8 cellular contexts compared by ENCODE assay signal in the genomic region with DNA sequence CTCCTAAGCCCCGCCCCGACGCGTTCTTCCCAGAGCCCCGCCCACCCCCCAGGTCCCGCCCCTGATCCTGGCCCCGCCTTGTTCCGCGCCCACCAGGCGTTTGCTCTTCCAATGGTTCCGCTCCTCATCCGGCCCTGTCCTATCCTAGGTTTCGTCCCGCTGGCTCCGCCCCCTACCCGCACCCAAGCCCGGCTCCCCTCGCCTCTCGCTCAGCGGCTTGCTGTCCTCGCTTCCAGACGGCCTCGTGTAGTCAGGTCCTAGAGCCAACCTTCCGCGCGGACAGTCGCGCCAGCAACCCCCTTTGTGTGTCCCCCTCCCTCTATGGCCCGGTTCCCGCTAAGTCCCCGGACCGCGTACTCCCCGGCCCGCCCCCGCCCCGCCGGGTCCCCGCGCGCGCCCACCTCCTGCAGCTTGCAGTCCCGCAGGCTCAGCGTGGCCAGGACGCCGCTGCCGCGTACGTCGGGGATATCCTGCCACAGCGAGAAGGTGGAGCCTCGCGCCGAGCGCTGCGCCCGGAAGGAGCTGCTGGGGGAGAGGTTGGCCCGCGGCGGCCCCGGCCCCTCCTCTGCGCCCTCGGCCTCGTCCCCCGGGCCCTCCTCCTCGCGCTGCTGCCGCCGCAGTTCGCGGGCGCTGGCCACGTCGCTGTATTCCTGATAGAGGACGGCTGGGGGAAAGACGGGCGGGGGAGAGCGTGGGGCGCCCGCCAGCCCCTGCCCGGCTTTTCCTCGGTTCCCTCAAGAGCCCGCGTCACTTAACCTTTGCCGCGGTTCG. TPM values are rescaled to one million over a fixed set of nuclear protein-coding genes. Genes with fewer than 3 reads are reported as not detected.
DNase-seq lines count a peak whose midpoint lies in the region; ATAC-seq, FAIRE-seq and TF ChIP-seq lines count a peak whose summit lies in the region.

No MANE protein-coding gene starts in this region.

- no peaks in the 10 kb centered on the region for H3K79me2 ChIP-seq in astrocyte (ENCODE audit: insufficient read depth, low read length)

- H3K36me3 ChIP-seq in astrocyte (ENCODE audit: insufficient read depth, low read length), result no peaks in the 10 kb centered on the region

- no peaks in the 10 kb centered on the region for H3K27me3 ChIP-seq in astrocyte (ENCODE audit: insufficient read depth, low read length)

- in situ Hi-C loops in GM13977 (cut with MboI; ENCODE audit: low pct_unique_long_range_greater_than_20kb, low sequenced_read_pairs, unreplicated experiment), result no loop called here

- no peaks in the 10 kb centered on the region for H3K9me3 ChIP-seq in astrocyte (ENCODE audit: insufficient read depth, low read depth, low read length)

- DNase-seq in GM13977 (ENCODE audit: low spot score) (peak; percentile 91), NCI-H187 (lab: John Stamatoyannopoulos, UW) (peak; percentile 84 to 95), T-helper 2 cell (peak; percentile 85 to 97 (median 89)), astrocyte (ENCODE audit: low read depth) (peak; percentile 94), hippocampal formation (lab: John Stamatoyannopoulos, UW) (peak; percentile 87 to 89), retina (peak; percentile 91)

- no peak for FAIRE-seq in astrocyte (lab: Jason Lieb, UNC)

- H3K4me3 ChIP-seq in astrocyte (ENCODE audit: insufficient read depth, low read depth, low read length), result peak overlapping the region; percentile 57

- H3K9ac ChIP-seq in astrocyte (ENCODE audit: low read length), result peak overlapping the region; percentile 84

- H3K4me1 Mint-ChIP-seq in astrocyte (ENCODE audit: low read depth, unreplicated experiment), result peaks cover 10% of the 10 kb centered on the region

- H3K27ac ChIP-seq in astrocyte (ENCODE audit: low read depth, low read length), result peak overlapping the region; percentile 69

- ATAC-seq in HG02885 (IDR thresholded peaks at IDR 0.05; ENCODE audit: poor library complexity, unreplicated experiment) (peak; percentile 75), GM18870 (IDR thresholded peaks at IDR 0.05; ENCODE audit: unreplicated experiment) (no peak)

- no peaks in the 10 kb centered on the region for H3K9me3 Mint-ChIP-seq in astrocyte (ENCODE audit: unreplicated experiment)

- peak overlapping the region; percentile 89 for H3K27ac Mint-ChIP-seq in astrocyte (ENCODE audit: unreplicated experiment)

- peaks cover 5% of the 10 kb centered on the region for H3K36me3 Mint-ChIP-seq in astrocyte (ENCODE audit: low read depth, unreplicated experiment)

- peaks cover 11% of the 10 kb centered on the region for H3K4me1 ChIP-seq in astrocyte (ENCODE audit: insufficient read depth, low read length)

- H4K20me1 ChIP-seq in astrocyte (ENCODE audit: insufficient read depth, low read length), result no peaks in the 10 kb centered on the region

- TF ChIP-seq CTCF in GM13977 (IDR thresholded peaks at IDR 0.05; ENCODE audit: extremely low read depth, insufficient read depth, missing control alignments) (no peak), astrocyte (IDR thresholded peaks at IDR 0.05; ENCODE audit: insufficient read depth, low read depth, low read length) (no peak)

- peak overlapping the region; percentile 88 for H3K4me2 ChIP-seq in astrocyte (ENCODE audit: low read length)

- H3K27me3 Mint-ChIP-seq in astrocyte (ENCODE audit: low read depth, unreplicated experiment), result no peaks in the 10 kb centered on the region

- peak overlapping the region; percentile 68 for H2AFZ ChIP-seq in astrocyte (ENCODE audit: low read depth, low read length)

- peak overlapping the region; percentile 87 for H3K4me3 Mint-ChIP-seq in astrocyte (ENCODE audit: unreplicated experiment)

RNA-seq across cellular contexts. Expression of a gene that starts 5.7 kb away (rescaled TPM):
- total RNA-seq in astrocyte, result 5.7 and 7.4 TPM in 2 replicates

RNA-seq across cellular contexts. Expression of a gene that starts 30.3 kb away (rescaled TPM):
- total RNA-seq in astrocyte, result 8.2 and 8.6 TPM in 2 replicates

RNA-seq across cellular contexts. Expression of a gene that starts 50.9 kb away (rescaled TPM):
- 117 and 140 TPM in 2 replicates for total RNA-seq in astrocyte
